ENCODE assay signal across 17 cellular contexts in genomic region chr17:47252209-47252608, GRCh38. TPM values are rescaled to one million over a fixed set of nuclear protein-coding genes. Genes with fewer than 3 reads are reported as not detected.
DNase-seq lines count a peak whose midpoint lies in the region; ATAC-seq and TF ChIP-seq lines count a peak whose summit lies in the region.
"Had no signal": no experiment of that assay in that cellular context is flagged by ENCODE, and none has a peak within 500 bp of the region (broad histone marks: within the 10 kb centered on the region; RNA-seq: fewer than 3 reads in every experiment).

No MANE protein-coding gene starts in this region.

- H3K4me3 ChIP-seq in DND-41 (ENCODE audit: low read depth in 1 of 2, low read length in 2 of 2), result no peak overlapping the region
- H3K4me3 ChIP-seq in IMR-90 (ENCODE audit: insufficient read depth, low read depth, low read length), result no peak overlapping the region
- H3K4me3 ChIP-seq: lung, sigmoid colon had no signal

- no peaks in the 10 kb centered on the region for H3K79me2 ChIP-seq in DND-41 (ENCODE audit: insufficient read depth, low read length)

- no peak overlapping the region for H2AK9ac ChIP-seq in IMR-90 (replicated peaks; ENCODE audit: low read depth, low read length, poor library complexity)

- no peak overlapping the region for H2BK120ac ChIP-seq in IMR-90 (ENCODE audit: low read depth, low read length)

- peaks cover 6% of the 10 kb centered on the region; the same call in 1 of the 2 replicates for H4K20me1 ChIP-seq in DND-41 (ENCODE audit: insufficient read depth, low read length)
- no peaks in the 10 kb centered on the region for H4K20me1 ChIP-seq in IMR-90 (ENCODE audit: insufficient read depth, low read length)

- no peak for TF ChIP-seq RAD21 in IMR-90 (IDR thresholded peaks at IDR 0.05; ENCODE audit: low read length)

- no peak overlapping the region for H3K4ac ChIP-seq in IMR-90 (ENCODE audit: low read depth, low read length)

- no peak overlapping the region for H3K27ac Mint-ChIP-seq in nephron progenitor cell

- peaks cover 6 to 27% of the 10 kb centered on the region in 2 experiments; a peak in 3 of 4 replicates for H3K79me1 ChIP-seq in IMR-90 (ENCODE audit: low read depth in 1 of 2, low read length in 2 of 2)

- H3K14ac ChIP-seq in IMR-90 (replicated peaks; ENCODE audit: low read depth, low read length), result no peak overlapping the region

- 0 out of 2 replicates have a peak overlapping the region, but pooled peaks have one; percentile 94 for H2AFZ ChIP-seq in DND-41 (ENCODE audit: low read depth, low read length)
- H2AFZ ChIP-seq in IMR-90 (replicated peaks; ENCODE audit: low read length, poor library complexity), result no peak overlapping the region

- no peak overlapping the region for H2BK5ac ChIP-seq in IMR-90 (ENCODE audit: low read depth, low read length, poor library complexity, severe bottlenecking)

- H4K8ac ChIP-seq in IMR-90 (ENCODE audit: low read depth in 2 of 2, low read length in 2 of 2), result no peak overlapping the region

- no peak overlapping the region for H3K56ac ChIP-seq in IMR-90 (ENCODE audit: extremely low read depth, insufficient read depth, low read length)

- no peak for TF ChIP-seq POLR2A in IMR-90 (IDR thresholded peaks at IDR 0.05; ENCODE audit: low read depth, low read length)
- TF ChIP-seq POLR2A in erythroblast (IDR thresholded peaks at IDR 0.05; ENCODE audit: low read length), result no peak

- peaks cover 71% of the 10 kb centered on the region for H3K27me3 Mint-ChIP-seq in nephron progenitor cell (ENCODE audit: low read depth, poor library complexity)

- no peak overlapping the region for H2BK15ac ChIP-seq in IMR-90 (ENCODE audit: low read depth, low read length)

- H3K27ac ChIP-seq in DND-41 (ENCODE audit: low read length), result no peak overlapping the region
- no peak overlapping the region for H3K27ac ChIP-seq in IMR-90 (ENCODE audit: insufficient read depth, low read length)
- H3K27ac ChIP-seq: foreskin keratinocyte had no signal

- H3K36me3 ChIP-seq in DND-41 (ENCODE audit: insufficient read depth, low read length) (no peaks in the 10 kb centered on the region), IMR-90 (ENCODE audit: control insufficient read depth, insufficient read depth, low read length) (no peaks in the 10 kb centered on the region)
- H3K36me3 ChIP-seq: sigmoid colon had no signal

- H3K4me3 Mint-ChIP-seq in nephron progenitor cell, result peak overlapping the region; percentile 64

- WGBS in IMR-90 (ENCODE audit: extremely low coverage in 2 of 2, insufficient read length in 1 of 2), 2 experiments, result no CpG with 5 or more reads among the region's 1 CpG

- no TSS peak for BruUV-seq in IMR-90 (replicated peaks; lab: Mats Ljungman, UMichigan)

- H3K18ac ChIP-seq in IMR-90 (ENCODE audit: low read depth, low read length), result no peak overlapping the region

- H4K5ac ChIP-seq in IMR-90 (ENCODE audit: low read depth, low read length), result no peak overlapping the region

- dilution Hi-C loops in IMR-90 (cut with HindIII; ENCODE audit: low sequenced_read_pairs, unreplicated experiment), result no loop called here

- peaks cover 14% of the 10 kb centered on the region for H3K9me3 Mint-ChIP-seq in nephron progenitor cell

- peaks cover 20% of the 10 kb centered on the region for H3K4me1 ChIP-seq in DND-41 (ENCODE audit: insufficient read depth, low read length)
- peaks cover 7% of the 10 kb centered on the region for H3K4me1 ChIP-seq in IMR-90 (ENCODE audit: control insufficient read depth, insufficient read depth, low read length)
- H3K4me1 ChIP-seq: foreskin keratinocyte had no signal

- H3K9me3 ChIP-seq in DND-41 (ENCODE audit: insufficient read depth, low read length, severe bottlenecking), result no peaks in the 10 kb centered on the region
- H3K9me3 ChIP-seq in IMR-90 (ENCODE audit: control insufficient read depth, insufficient read depth, low read length), result no peaks in the 10 kb centered on the region
- H3K9me3 ChIP-seq: sigmoid colon had no signal

- H3K9me1 ChIP-seq in IMR-90 (ENCODE audit: insufficient read depth, low read length), result no peaks in the 10 kb centered on the region

- in situ Hi-C loops in IMR-90 (cut with MboI; ENCODE audit: low sequenced_read_pairs), result no loop called here

- peaks cover 5% of the 10 kb centered on the region for H3K4me1 Mint-ChIP-seq in nephron progenitor cell

- CTCF ChIA-PET in IMR-90 (lab: Yijun Ruan, JAX), result interaction anchor here (0.6 kb wide), 1 partner anchor 558 kb away, joined by 4 read pairs; no protein-coding TSS in a partner anchor

- H2AK5ac ChIP-seq in IMR-90 (ENCODE audit: low read depth, low read length), result peak overlapping the region; percentile 41

- intact Hi-C loops in IMR-90 (cut with micrococcal nuclease), result no loop called here

- TF ChIP-seq CTCF in DND-41 (IDR thresholded peaks at IDR 0.05; ENCODE audit: borderline replicate concordance, extremely low read depth, low read length, poor library complexity, severe bottlenecking) (no peak), IMR-90 (conservative IDR thresholded peaks at IDR 0.05; ENCODE audit: low read depth, low read length) (no peak), nephron progenitor cell (IDR thresholded peaks at IDR 0.05) (no peak)

- POLR2A ChIA-PET in IMR-90 (lab: Charles Lee; ENCODE audit: unreplicated experiment), result no interaction called here

- no peak overlapping the region for H2BK20ac ChIP-seq in IMR-90 (ENCODE audit: low read depth, low read length)

- ATAC-seq in DND-41 (ENCODE audit: insufficient read depth, low read depth), result no peak
- ATAC-seq in IMR-90 (ENCODE audit: low read depth), result no peak
- ATAC-seq: foreskin keratinocyte had no signal

- H3K36me3 Mint-ChIP-seq in nephron progenitor cell (ENCODE audit: low read depth), result no peaks in the 10 kb centered on the region

- no peak overlapping the region for H3K23ac ChIP-seq in IMR-90 (ENCODE audit: low read depth, low read length)

- H3K27me3 ChIP-seq in DND-41 (ENCODE audit: insufficient read depth, low read length, poor library complexity) (peaks cover 30% of the 10 kb centered on the region), IMR-90 (ENCODE audit: control insufficient read depth, insufficient read depth, low read length) (no peaks in the 10 kb centered on the region; the same call in 1 of the 2 replicates)
- H3K27me3 ChIP-seq: sigmoid colon had no signal

- DNase-seq in DND-41 (no peak), IMR-90 (no peak), erythroblast (lab: John Stamatoyannopoulos, UW) (peak; percentile 45 to 49), nephron progenitor cell (no peak), KG1 (lab: John Stamatoyannopoulos, UW) (no peak), amniotic stem cell (lab: John Stamatoyannopoulos, UW) (no peak), hypothalamus (lab: John Stamatoyannopoulos, UW) (no peak)
- DNase-seq: activated CD4-positive, CD25-positive, alpha-beta regulatory T cell treated with anti-CD3 and anti-CD28 coated beads, Interleukin-2, amount 50 U/mL, for 72 hours; DMS79; foreskin keratinocyte; MV-4-11; NCI-H2171; occipital lobe; sigmoid colon; stimulated activated CD4-positive, alpha-beta T cell treated with anti-CD3 and anti-CD28 coated beads, Interleukin-4, amount 100 ng/mL, for 24 hours had no signal

- H3K4me2 ChIP-seq in DND-41 (ENCODE audit: insufficient read depth, low read length) (no peak overlapping the region), IMR-90 (ENCODE audit: low read depth, low read length) (no peak overlapping the region)

- no peak overlapping the region for H3K9ac ChIP-seq in DND-41 (ENCODE audit: low read depth, low read length)
- no peak overlapping the region for H3K9ac ChIP-seq in IMR-90 (ENCODE audit: low read depth, low read length)

- no peak overlapping the region for H4K91ac ChIP-seq in IMR-90 (ENCODE audit: insufficient read depth, low read depth, low read length)

TF ChIP-seq in IMR-90, 13 proteins besides CTCF, POLR2A, EP300 and RAD21:
- TF ChIP-seq NFE2L2 (IDR thresholded peaks at IDR 0.05; ENCODE audit: low read depth, low read length) (no peak), CEBPB (IDR thresholded peaks at IDR 0.05; ENCODE audit: low read depth, low read length) (no peak), SMC3 (IDR thresholded peaks at IDR 0.05; ENCODE audit: low read depth, low read length) (no peak), MAZ (IDR thresholded peaks at IDR 0.05; ENCODE audit: borderline replicate concordance, low read depth, low read length) (no peak), CHD1 (IDR thresholded peaks at IDR 0.05; ENCODE audit: low read depth, low read length) (no peak), MAFK (IDR thresholded peaks at IDR 0.05; ENCODE audit: low read depth, low read length) (no peak)

RNA-seq across cellular contexts. Expression of gene ITGB3, which starts 1.4 kb away (rescaled TPM):
- total RNA-seq in IMR-90 (2012; rRNA removed), result 14.4 and 17.6 TPM in 2 replicates
- 9.0 and 9.8 TPM in 2 replicates for polyA plus RNA-seq in IMR-90 (2012; rRNA removed)
- polyA plus RNA-seq in IMR-90 (2012; cell fraction: cytosol; rRNA removed), result 5.7 and 6.6 TPM in 2 replicates
- 2.9 and 7.5 TPM in 2 replicates for polyA plus RNA-seq in IMR-90 (2012; cell fraction: nucleus; rRNA removed; ENCODE audit: low replicate concordance)
- total RNA-seq: HT-29 had no signal

RNA-seq across cellular contexts. Expression of gene MYL4, which starts 43.1 kb away (rescaled TPM):
- total RNA-seq in IMR-90 (2012; rRNA removed), result 0.28 TPM in 1 of 2 replicates, not detected in the other
- polyA plus RNA-seq in IMR-90 (2012; rRNA removed), result 0.20 TPM in 1 of 2 replicates, not detected in the other
- polyA plus RNA-seq in IMR-90 (2012; cell fraction: cytosol; rRNA removed), result 0.14 TPM in 1 of 2 replicates, not detected in the other
- polyA plus RNA-seq in IMR-90 (2012; cell fraction: nucleus; rRNA removed; ENCODE audit: low replicate concordance), result 0.41 and 0.42 TPM in 2 replicates
- total RNA-seq: foreskin keratinocyte, HT-29 had no signal
- polyA plus RNA-seq: foreskin keratinocyte had no signal

Comparison
In these comparisons a context has a peak if more than half of its experiments do, and no peak if none do; other contexts are left out.
1. DNase-seq: peak in erythroblast (2 of 2); none in DND-41 (single experiment), IMR-90 (single experiment), nephron progenitor cell (single experiment), KG1 (single experiment), amniotic stem cell (single experiment) and hypothalamus (0 of 51).